8 cellular contexts compared by ENCODE assay signal in genomic region chr1:65310078-65310587, GRCh38. TPM values are rescaled to one million over a fixed set of nuclear protein-coding genes. Genes with fewer than 3 reads are reported as not detected.
DNase-seq lines count a peak whose midpoint lies in the region; ATAC-seq and TF ChIP-seq lines count a peak whose summit lies in the region.

No MANE protein-coding gene starts in this region.

- peak overlapping the region; percentile 72 for H3K4me3 Mint-ChIP-seq in Calu3 (ENCODE audit: low read depth, unreplicated experiment)

- intact Hi-C loops in Calu3 (cut with micrococcal nuclease; ENCODE audit: unreplicated experiment), result loop anchor here (5.0 kb wide), 1 partner anchor 107 kb away; no protein-coding TSS in a partner anchor

- peaks cover 4% of the 10 kb centered on the region for H3K27me3 ChIP-seq in kidney epithelial cell (ENCODE audit: control insufficient read depth, insufficient read depth, low read length)

- no TSS peak for BruUV-seq in Calu3 (replicated peaks; lab: Mats Ljungman, UMichigan)

- H3K4me1 ChIP-seq in urinary bladder (ENCODE audit: insufficient read depth), result peaks cover 2% of the 10 kb centered on the region

- H3K27me3 Mint-ChIP-seq in Calu3 (ENCODE audit: unreplicated experiment), result no peaks in the 10 kb centered on the region

- 3% methylated on average over 12 of the region's 12 CpGs for WGBS in urinary bladder

- H3K36me3 Mint-ChIP-seq in Calu3 (ENCODE audit: insufficient read depth, unreplicated experiment), result peaks cover 7% of the 10 kb centered on the region

- ATAC-seq in GM19324 (IDR thresholded peaks at IDR 0.05; ENCODE audit: low FRiP score, unreplicated experiment), result no peak

- H3K36me3 ChIP-seq in kidney epithelial cell (ENCODE audit: control insufficient read depth, insufficient read depth, low read length) (no peaks in the 10 kb centered on the region), urinary bladder (ENCODE audit: insufficient read depth) (no peaks in the 10 kb centered on the region)

- no peaks in the 10 kb centered on the region for H3K4me1 Mint-ChIP-seq in Calu3 (ENCODE audit: low read depth, unreplicated experiment)

- H3K27ac Mint-ChIP-seq in Calu3 (ENCODE audit: unreplicated experiment), result no peak overlapping the region

- CTCF ChIA-PET in Calu3 (lab: Charles Lee), result interaction anchor here (1.0 to 1.8 kb wide), 5 partner anchors 10 to 377 kb away, joined by 3 to 6 read pairs (median 4); partner anchors contain the start of genes LEPR and LEPROT

- H3K4me3 ChIP-seq in astrocyte of the spinal cord (ENCODE audit: low read depth, low read length), result peak overlapping the region; percentile 31
- peak overlapping the region; percentile 44 for H3K4me3 ChIP-seq in kidney epithelial cell (ENCODE audit: low read depth, low read length)
- peak overlapping the region; percentile 37 for H3K4me3 ChIP-seq in urinary bladder (ENCODE audit: low read depth, low read length)

- DNase-seq in Calu3 (no peak), NCI-H1694 (lab: John Stamatoyannopoulos, UW) (peak; percentile 87), astrocyte of the spinal cord (ENCODE audit: low read depth, low spot score) (no peak), kidney epithelial cell (ENCODE audit: low read depth) (no peak), activated gamma-delta T cell (lab: John Stamatoyannopoulos, UW) (no peak), NOMO-1 (lab: John Stamatoyannopoulos, UW; ENCODE audit: unreplicated experiment in 2 of 2) (no peak)

- no peaks in the 10 kb centered on the region for H3K9me3 Mint-ChIP-seq in Calu3 (ENCODE audit: low read depth, unreplicated experiment)

- TF ChIP-seq CTCF in Calu3 (IDR thresholded peaks at IDR 0.05; ENCODE audit: unreplicated experiment) (no peak), astrocyte of the spinal cord (IDR thresholded peaks at IDR 0.05; ENCODE audit: low read depth, low read length) (no peak), kidney epithelial cell (IDR thresholded peaks at IDR 0.05; ENCODE audit: insufficient read depth, low read length, poor library complexity, severe bottlenecking) (no peak)

- H3K27ac ChIP-seq in urinary bladder (ENCODE audit: low read depth), result no peak overlapping the region

- in situ Hi-C loops in astrocyte of the spinal cord (cut with HindIII; ENCODE audit: low sequenced_read_pairs), result no loop called here

RNA-seq across cellular contexts. Expression of gene DNAJC6, which starts 0.8 kb away (rescaled TPM):
- total RNA-seq in Calu3 (2022) (2.9 and 3.1 TPM in 2 replicates), kidney epithelial cell (4.4 and 8.3 TPM in 2 replicates), urinary bladder (5.6 TPM)
- polyA plus RNA-seq in urinary bladder, result 2.9 TPM
